1 cellular context compared by ENCODE assay signal in genomic region chr13:23979361-23980159, GRCh38.
TF ChIP-seq lines count a peak whose summit lies in the region.

No MANE protein-coding gene starts in this region.

TF ChIP-seq in Ishikawa, 13 proteins besides CTCF, POLR2A, EP300 and RAD21 (continued from another document):
- TF ChIP-seq ZBTB7A (IDR thresholded peaks at IDR 0.05; ENCODE audit: low read depth) (no peak; the same call in 1 of the 2 replicates), NFIC (IDR thresholded peaks at IDR 0.05) (peak; percentile 19; the same call in 1 of the 2 replicates), YY1 (IDR thresholded peaks at IDR 0.05; ENCODE audit: low read depth) (no peak)
